1 cellular context compared by ENCODE assay signal in genomic region chr17:43211480-43212402, GRCh38.
TF ChIP-seq lines count a peak whose summit lies in the region.

A gene with protein sequence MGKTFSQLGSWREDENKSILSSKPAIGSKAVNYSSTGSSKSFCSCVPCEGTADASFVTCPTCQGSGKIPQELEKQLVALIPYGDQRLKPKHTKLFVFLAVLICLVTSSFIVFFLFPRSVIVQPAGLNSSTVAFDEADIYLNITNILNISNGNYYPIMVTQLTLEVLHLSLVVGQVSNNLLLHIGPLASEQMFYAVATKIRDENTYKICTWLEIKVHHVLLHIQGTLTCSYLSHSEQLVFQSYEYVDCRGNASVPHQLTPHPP (plus strand): TSS chr17:43211875. CDS start chr17:43213042, 1,167 bp downstream.

TF ChIP-seq in HepG2, 621 proteins besides CTCF, POLR2A, EP300 and RAD21 (continued from another document and continues in another):
- TF ChIP-seq NR2C2 (CRISPR knock-in tag; IDR thresholded peaks at IDR 0.05; ENCODE audit: borderline replicate concordance) (0 out of 2 replicates have a peak, but pooled peaks have one; percentile 13), PRMT3 (CRISPR knock-in tag; IDR thresholded peaks at IDR 0.05; ENCODE audit: borderline replicate concordance, low read depth) (no peak), ZNF615 (CRISPR knock-in tag; IDR thresholded peaks at IDR 0.05; ENCODE audit: borderline replicate concordance) (no peak), ZBTB7B (CRISPR knock-in tag; IDR thresholded peaks at IDR 0.05) (peak; percentile 75), MEIS1 (CRISPR knock-in tag; IDR thresholded peaks at IDR 0.05; ENCODE audit: borderline replicate concordance) (no peak), ZNF569 (CRISPR knock-in tag; IDR thresholded peaks at IDR 0.05; ENCODE audit: borderline replicate concordance) (no peak), PRPF4 (IDR thresholded peaks at IDR 0.05; ENCODE audit: low read depth, low read length, poor library complexity, severe bottlenecking) (no peak), RFXAP (CRISPR knock-in tag; IDR thresholded peaks at IDR 0.05; ENCODE audit: borderline replicate concordance) (peak; percentile 55; the same call in 1 of the 2 replicates), ZSCAN21 (CRISPR knock-in tag; IDR thresholded peaks at IDR 0.05; ENCODE audit: borderline replicate concordance) (0 out of 2 replicates have a peak, but pooled peaks have one; percentile 48), CBX2 (IDR thresholded peaks at IDR 0.05; ENCODE audit: low read depth, low read length) (no peak), CBX2 (CRISPR knock-in tag; IDR thresholded peaks at IDR 0.05; ENCODE audit: low read depth) (0 out of 2 replicates have a peak, but pooled peaks have one; percentile 27), ZNF790 (CRISPR knock-in tag; IDR thresholded peaks at IDR 0.05; ENCODE audit: borderline replicate concordance) (no peak), ZFP41 (CRISPR knock-in tag; IDR thresholded peaks at IDR 0.05; ENCODE audit: borderline replicate concordance) (no peak), PAXIP1 (CRISPR knock-in tag; conservative IDR thresholded peaks at IDR 0.05) (no peak), ZFX (CRISPR knock-in tag; IDR thresholded peaks at IDR 0.05; ENCODE audit: low read depth) (peak; percentile 86), RFX3 (CRISPR knock-in tag; IDR thresholded peaks at IDR 0.05) (no peak), TEAD3 (CRISPR knock-in tag; optimal IDR thresholded peaks at IDR 0.05; ENCODE audit: borderline replicate concordance) (peak; percentile 40), TCF7L2 (IDR thresholded peaks at IDR 0.05; ENCODE audit: low read depth, low read length) (no peak), ZNF354B (CRISPR knock-in tag; IDR thresholded peaks at IDR 0.05) (no peak; the same call in 1 of the 2 replicates), PHF21A (CRISPR knock-in tag; IDR thresholded peaks at IDR 0.05) (0 out of 2 replicates have a peak, but pooled peaks have one; percentile 41), NAIF1 (CRISPR knock-in tag; IDR thresholded peaks at IDR 0.05; ENCODE audit: borderline replicate concordance) (peak; percentile 78), FOXA3 (CRISPR knock-in tag; IDR thresholded peaks at IDR 0.05) (no peak; the same call in 1 of the 2 replicates), JUNB (CRISPR knock-in tag; IDR thresholded peaks at IDR 0.05; ENCODE audit: borderline replicate concordance) (no peak), CREM (IDR thresholded peaks at IDR 0.05) (peak; percentile 25; the same call in 1 of the 2 replicates), CREM (CRISPR knock-in tag; IDR thresholded peaks at IDR 0.05) (no peak), HMGA1 (CRISPR knock-in tag; conservative IDR thresholded peaks at IDR 0.05) (no peak), ZNF550 (CRISPR knock-in tag; IDR thresholded peaks at IDR 0.05; ENCODE audit: borderline replicate concordance) (0 out of 2 replicates have a peak, but pooled peaks have one; percentile 82), GTF2F1 (IDR thresholded peaks at IDR 0.05; ENCODE audit: low read length) (no peak), RFX5 (IDR thresholded peaks at IDR 0.05; ENCODE audit: low read depth, low read length) (no peak), ATF1 (CRISPR knock-in tag; IDR thresholded peaks at IDR 0.05) (no peak), LCORL (IDR thresholded peaks at IDR 0.05) (no peak), LCORL (CRISPR knock-in tag; IDR thresholded peaks at IDR 0.05) (no peak), ZFY (CRISPR knock-in tag; IDR thresholded peaks at IDR 0.05) (peak; percentile 74), ARNTL (CRISPR knock-in tag; IDR thresholded peaks at IDR 0.05) (no peak), EED (CRISPR knock-in tag; IDR thresholded peaks at IDR 0.05) (no peak; the same call in 1 of the 2 replicates)
- TF ChIP-seq, protein P1, sequence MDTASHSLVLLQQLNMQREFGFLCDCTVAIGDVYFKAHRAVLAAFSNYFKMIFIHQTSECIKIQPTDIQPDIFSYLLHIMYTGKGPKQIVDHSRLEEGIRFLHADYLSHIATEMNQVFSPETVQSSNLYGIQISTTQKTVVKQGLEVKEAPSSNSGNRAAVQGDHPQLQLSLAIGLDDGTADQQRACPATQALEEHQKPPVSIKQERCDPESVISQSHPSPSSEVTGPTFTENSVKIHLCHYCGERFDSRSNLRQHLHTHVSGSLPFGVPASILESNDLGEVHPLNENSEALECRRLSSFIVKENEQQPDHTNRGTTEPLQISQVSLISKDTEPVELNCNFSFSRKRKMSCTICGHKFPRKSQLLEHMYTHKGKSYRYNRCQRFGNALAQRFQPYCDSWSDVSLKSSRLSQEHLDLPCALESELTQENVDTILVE (CRISPR knock-in tag; IDR thresholded peaks at IDR 0.05): peak; percentile 34; the same call in 1 of the 2 replicates
- TF ChIP-seq, protein P2, sequence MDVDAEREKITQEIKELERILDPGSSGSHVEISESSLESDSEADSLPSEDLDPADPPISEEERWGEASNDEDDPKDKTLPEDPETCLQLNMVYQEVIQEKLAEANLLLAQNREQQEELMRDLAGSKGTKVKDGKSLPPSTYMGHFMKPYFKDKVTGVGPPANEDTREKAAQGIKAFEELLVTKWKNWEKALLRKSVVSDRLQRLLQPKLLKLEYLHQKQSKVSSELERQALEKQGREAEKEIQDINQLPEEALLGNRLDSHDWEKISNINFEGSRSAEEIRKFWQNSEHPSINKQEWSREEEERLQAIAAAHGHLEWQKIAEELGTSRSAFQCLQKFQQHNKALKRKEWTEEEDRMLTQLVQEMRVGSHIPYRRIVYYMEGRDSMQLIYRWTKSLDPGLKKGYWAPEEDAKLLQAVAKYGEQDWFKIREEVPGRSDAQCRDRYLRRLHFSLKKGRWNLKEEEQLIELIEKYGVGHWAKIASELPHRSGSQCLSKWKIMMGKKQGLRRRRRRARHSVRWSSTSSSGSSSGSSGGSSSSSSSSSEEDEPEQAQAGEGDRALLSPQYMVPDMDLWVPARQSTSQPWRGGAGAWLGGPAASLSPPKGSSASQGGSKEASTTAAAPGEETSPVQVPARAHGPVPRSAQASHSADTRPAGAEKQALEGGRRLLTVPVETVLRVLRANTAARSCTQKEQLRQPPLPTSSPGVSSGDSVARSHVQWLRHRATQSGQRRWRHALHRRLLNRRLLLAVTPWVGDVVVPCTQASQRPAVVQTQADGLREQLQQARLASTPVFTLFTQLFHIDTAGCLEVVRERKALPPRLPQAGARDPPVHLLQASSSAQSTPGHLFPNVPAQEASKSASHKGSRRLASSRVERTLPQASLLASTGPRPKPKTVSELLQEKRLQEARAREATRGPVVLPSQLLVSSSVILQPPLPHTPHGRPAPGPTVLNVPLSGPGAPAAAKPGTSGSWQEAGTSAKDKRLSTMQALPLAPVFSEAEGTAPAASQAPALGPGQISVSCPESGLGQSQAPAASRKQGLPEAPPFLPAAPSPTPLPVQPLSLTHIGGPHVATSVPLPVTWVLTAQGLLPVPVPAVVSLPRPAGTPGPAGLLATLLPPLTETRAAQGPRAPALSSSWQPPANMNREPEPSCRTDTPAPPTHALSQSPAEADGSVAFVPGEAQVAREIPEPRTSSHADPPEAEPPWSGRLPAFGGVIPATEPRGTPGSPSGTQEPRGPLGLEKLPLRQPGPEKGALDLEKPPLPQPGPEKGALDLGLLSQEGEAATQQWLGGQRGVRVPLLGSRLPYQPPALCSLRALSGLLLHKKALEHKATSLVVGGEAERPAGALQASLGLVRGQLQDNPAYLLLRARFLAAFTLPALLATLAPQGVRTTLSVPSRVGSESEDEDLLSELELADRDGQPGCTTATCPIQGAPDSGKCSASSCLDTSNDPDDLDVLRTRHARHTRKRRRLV (CRISPR knock-in tag; IDR thresholded peaks at IDR 0.05): peak; percentile 77; the same call in 1 of the 2 replicates
- TF ChIP-seq, protein P3, sequence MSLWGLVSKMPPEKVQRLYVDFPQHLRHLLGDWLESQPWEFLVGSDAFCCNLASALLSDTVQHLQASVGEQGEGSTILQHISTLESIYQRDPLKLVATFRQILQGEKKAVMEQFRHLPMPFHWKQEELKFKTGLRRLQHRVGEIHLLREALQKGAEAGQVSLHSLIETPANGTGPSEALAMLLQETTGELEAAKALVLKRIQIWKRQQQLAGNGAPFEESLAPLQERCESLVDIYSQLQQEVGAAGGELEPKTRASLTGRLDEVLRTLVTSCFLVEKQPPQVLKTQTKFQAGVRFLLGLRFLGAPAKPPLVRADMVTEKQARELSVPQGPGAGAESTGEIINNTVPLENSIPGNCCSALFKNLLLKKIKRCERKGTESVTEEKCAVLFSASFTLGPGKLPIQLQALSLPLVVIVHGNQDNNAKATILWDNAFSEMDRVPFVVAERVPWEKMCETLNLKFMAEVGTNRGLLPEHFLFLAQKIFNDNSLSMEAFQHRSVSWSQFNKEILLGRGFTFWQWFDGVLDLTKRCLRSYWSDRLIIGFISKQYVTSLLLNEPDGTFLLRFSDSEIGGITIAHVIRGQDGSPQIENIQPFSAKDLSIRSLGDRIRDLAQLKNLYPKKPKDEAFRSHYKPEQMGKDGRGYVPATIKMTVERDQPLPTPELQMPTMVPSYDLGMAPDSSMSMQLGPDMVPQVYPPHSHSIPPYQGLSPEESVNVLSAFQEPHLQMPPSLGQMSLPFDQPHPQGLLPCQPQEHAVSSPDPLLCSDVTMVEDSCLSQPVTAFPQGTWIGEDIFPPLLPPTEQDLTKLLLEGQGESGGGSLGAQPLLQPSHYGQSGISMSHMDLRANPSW (CRISPR knock-in tag; IDR thresholded peaks at IDR 0.05; ENCODE audit: borderline replicate concordance): 0 out of 2 replicates have a peak, but pooled peaks have one; percentile 13
- TF ChIP-seq, protein P4, sequence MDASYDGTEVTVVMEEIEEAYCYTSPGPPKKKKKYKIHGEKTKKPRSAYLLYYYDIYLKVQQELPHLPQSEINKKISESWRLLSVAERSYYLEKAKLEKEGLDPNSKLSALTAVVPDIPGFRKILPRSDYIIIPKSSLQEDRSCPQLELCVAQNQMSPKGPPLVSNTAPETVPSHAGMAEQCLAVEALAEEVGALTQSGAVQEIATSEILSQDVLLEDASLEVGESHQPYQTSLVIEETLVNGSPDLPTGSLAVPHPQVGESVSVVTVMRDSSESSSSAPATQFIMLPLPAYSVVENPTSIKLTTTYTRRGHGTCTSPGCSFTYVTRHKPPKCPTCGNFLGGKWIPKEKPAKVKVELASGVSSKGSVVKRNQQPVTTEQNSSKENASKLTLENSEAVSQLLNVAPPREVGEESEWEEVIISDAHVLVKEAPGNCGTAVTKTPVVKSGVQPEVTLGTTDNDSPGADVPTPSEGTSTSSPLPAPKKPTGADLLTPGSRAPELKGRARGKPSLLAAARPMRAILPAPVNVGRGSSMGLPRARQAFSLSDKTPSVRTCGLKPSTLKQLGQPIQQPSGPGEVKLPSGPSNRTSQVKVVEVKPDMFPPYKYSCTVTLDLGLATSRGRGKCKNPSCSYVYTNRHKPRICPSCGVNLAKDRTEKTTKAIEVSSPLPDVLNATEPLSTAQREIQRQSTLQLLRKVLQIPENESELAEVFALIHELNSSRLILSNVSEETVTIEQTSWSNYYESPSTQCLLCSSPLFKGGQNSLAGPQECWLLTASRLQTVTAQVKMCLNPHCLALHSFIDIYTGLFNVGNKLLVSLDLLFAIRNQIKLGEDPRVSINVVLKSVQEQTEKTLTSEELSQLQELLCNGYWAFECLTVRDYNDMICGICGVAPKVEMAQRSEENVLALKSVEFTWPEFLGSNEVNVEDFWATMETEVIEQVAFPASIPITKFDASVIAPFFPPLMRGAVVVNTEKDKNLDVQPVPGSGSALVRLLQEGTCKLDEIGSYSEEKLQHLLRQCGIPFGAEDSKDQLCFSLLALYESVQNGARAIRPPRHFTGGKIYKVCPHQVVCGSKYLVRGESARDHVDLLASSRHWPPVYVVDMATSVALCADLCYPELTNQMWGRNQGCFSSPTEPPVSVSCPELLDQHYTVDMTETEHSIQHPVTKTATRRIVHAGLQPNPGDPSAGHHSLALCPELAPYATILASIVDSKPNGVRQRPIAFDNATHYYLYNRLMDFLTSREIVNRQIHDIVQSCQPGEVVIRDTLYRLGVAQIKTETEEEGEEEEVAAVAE (CRISPR knock-in tag; IDR thresholded peaks at IDR 0.05; ENCODE audit: borderline replicate concordance): no peak
- TF ChIP-seq, protein P5, sequence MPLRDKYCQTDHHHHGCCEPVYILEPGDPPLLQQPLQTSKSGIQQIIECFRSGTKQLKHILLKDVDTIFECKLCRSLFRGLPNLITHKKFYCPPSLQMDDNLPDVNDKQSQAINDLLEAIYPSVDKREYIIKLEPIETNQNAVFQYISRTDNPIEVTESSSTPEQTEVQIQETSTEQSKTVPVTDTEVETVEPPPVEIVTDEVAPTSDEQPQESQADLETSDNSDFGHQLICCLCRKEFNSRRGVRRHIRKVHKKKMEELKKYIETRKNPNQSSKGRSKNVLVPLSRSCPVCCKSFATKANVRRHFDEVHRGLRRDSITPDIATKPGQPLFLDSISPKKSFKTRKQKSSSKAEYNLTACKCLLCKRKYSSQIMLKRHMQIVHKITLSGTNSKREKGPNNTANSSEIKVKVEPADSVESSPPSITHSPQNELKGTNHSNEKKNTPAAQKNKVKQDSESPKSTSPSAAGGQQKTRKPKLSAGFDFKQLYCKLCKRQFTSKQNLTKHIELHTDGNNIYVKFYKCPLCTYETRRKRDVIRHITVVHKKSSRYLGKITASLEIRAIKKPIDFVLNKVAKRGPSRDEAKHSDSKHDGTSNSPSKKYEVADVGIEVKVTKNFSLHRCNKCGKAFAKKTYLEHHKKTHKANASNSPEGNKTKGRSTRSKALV (CRISPR knock-in tag; IDR thresholded peaks at IDR 0.05): 0 out of 2 replicates have a peak, but pooled peaks have one; percentile 19
